ENCODE assay signal across 8 cellular contexts in genomic region chr19:584240-585001, GRCh38.
DNase-seq lines count a peak whose midpoint lies in the region; ATAC-seq and TF ChIP-seq lines count a peak whose summit lies in the region.

No MANE protein-coding gene starts in this region.

- H3K36me3 ChIP-seq in neutrophil: peaks cover 45% of the 10 kb centered on the region

- H3K9me3 ChIP-seq in neutrophil: no peaks in the 10 kb centered on the region

- TF ChIP-seq POLR2A in erythroblast (IDR thresholded peaks at IDR 0.05; ENCODE audit: low read length): peak; percentile 68

- H3K4me1 ChIP-seq in neutrophil (ENCODE audit: control insufficient read depth in 1 of 2, insufficient read depth in 1 of 2, low read depth in 1 of 2, low read length in 1 of 2): no peaks in the 10 kb centered on the region

- no peak overlapping the region for H3K4me3 ChIP-seq in neutrophil (ENCODE audit: low read depth in 1 of 2, low read length in 1 of 2)

- H3K27me3 ChIP-seq in neutrophil: peaks cover 48% of the 10 kb centered on the region

- peak; percentile 98 for TF ChIP-seq CTCF in GM12873 (IDR thresholded peaks at IDR 0.05; ENCODE audit: insufficient read depth, low read depth, low read length, missing control alignments)
- peak; percentile 73 for TF ChIP-seq CTCF in neutrophil (IDR thresholded peaks at IDR 0.05)

- DNase-seq in NCI-H1694 treated with DMSO at 0.1 percent for 48 hours (lab: John Stamatoyannopoulos, UW) (peak; percentile 9), activated T-cell treated with anti-CD3 and anti-CD28 coated beads for 4 hours (peak; percentile 49), erythroblast (lab: John Stamatoyannopoulos, UW) (peak; percentile 72 to 79)

- ATAC-seq in HG02938 (IDR thresholded peaks at IDR 0.05; ENCODE audit: unreplicated experiment) (no peak), HG03097 (IDR thresholded peaks at IDR 0.05; ENCODE audit: low FRiP score, unreplicated experiment) (no peak), GM18873 (IDR thresholded peaks at IDR 0.05; ENCODE audit: low FRiP score, unreplicated experiment) (no peak)

- H3K27ac ChIP-seq in neutrophil: no peak overlapping the region

Comparison
In these comparisons a context has a peak if more than half of its experiments do, and no peak if none do; other contexts are left out.
1. DNase-seq: peak in every context shown above with its lines; median percentile 76 in erythroblast; 49 in activated T-cell treated with anti-CD3 and anti-CD28 coated beads for 4 hours; 9 in NCI-H1694 treated with DMSO at 0.1 percent for 48 hours.